21 cellular contexts compared by ENCODE assay signal in genomic region chr12:93366427-93366826, GRCh38.
"Had no signal": no experiment of that assay in that cellular context is flagged by ENCODE, and none has a peak within 500 bp of the region (broad histone marks: within the 10 kb centered on the region; RNA-seq: fewer than 3 reads in every experiment).

No MANE protein-coding gene starts in this region.

- DNase-seq: colonic mucosa; effector CD8-positive, alpha-beta T cell; endodermal cell; foreskin keratinocyte; glutamatergic neuron; heart right ventricle; hippocampal formation; left cardiac atrium; left lung; mesendoderm; midbrain; naive thymus-derived CD8-positive, alpha-beta T cell; nephron progenitor cell; nucleus accumbens; right cardiac atrium; sigmoid colon; spleen; stimulated activated CD4-positive, alpha-beta T cell treated with anti-CD3 and anti-CD28 coated beads, Interleukin-4, amount 100 ng/mL, for 4 hours; stimulated activated naive CD8-positive, alpha-beta T cell treated with anti-CD3 and anti-CD28 coated beads, Interleukin-15, Interleukin-2, amounts not matched to agents 100 U/mL and 50 U/mL, for 24 hours; upper lobe of left lung had no signal

- ATAC-seq: foreskin keratinocyte; heart right ventricle; left cardiac atrium; left lung; naive thymus-derived CD8-positive, alpha-beta T cell; right cardiac atrium; stimulated activated memory B cell treated with anti-CD40 and anti-IgM and Interleukin-4, amounts not matched to agents 10 μg/mL and 1 μg/mL and 100 μg/mL, for 72 hours; stimulated activated naive CD8-positive, alpha-beta T cell treated with anti-CD3 and anti-CD28 coated beads, Interleukin-15, Interleukin-2, amounts not matched to agents 100 U/mL and 50 U/mL, for 24 hours had no signal
